8 cellular contexts compared by ENCODE assay signal in the genomic region with DNA sequence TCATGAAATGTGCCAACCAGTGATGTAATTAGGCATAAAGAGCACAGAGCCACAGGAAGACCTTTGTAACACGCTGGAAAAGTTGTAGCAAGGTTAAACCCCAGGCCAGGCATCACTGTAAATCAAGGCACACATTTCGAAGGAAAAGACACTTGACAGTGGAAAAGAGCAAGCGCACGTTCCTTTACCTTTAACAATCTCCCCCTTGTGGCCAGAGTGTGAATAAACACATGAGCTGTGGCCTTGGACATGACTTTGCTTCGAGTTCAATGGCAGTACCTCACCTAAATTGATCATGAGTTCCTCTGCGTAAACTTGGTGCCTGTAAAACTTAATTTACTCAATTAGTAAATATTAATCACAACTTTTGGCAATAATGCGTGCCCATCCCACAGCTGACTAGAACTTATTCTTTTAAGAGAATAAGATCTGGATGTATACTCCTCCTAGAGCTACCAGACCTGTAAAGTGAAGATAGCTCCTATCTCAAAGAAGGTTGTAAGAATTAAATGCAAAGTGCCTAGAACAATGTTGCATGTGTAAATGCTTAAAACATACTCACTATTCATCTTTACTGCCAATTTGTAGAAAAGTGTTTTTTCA.
A peak's percentile ranks its signal among the peaks of the same experiment; 100 is the strongest.
DNase-seq lines count a peak whose midpoint lies in the region; ATAC-seq and TF ChIP-seq lines count a peak whose summit lies in the region.

No MANE protein-coding gene starts in this region.

- no peaks in the 10 kb centered on the region for H3K9me3 ChIP-seq in Peyer's patch
- H3K9me3 ChIP-seq in psoas muscle: no peaks in the 10 kb centered on the region

- no peak for TF ChIP-seq POLR2A in Peyer's patch (IDR thresholded peaks at IDR 0.05)

- peak; percentile 38 to 73 (median 70) for TF ChIP-seq CTCF in Peyer's patch (IDR thresholded peaks at IDR 0.05)
- TF ChIP-seq CTCF in psoas muscle (IDR thresholded peaks at IDR 0.05): peak; percentile 68

- H3K9me3 Mint-ChIP-seq in activated T-helper 17 cell treated with anti-CD3 and anti-CD28 coated beads, Interleukin-2, amount 50 U/mL, for 72 hours: no peaks in the 10 kb centered on the region

- H3K27ac Mint-ChIP-seq in activated T-helper 17 cell treated with anti-CD3 and anti-CD28 coated beads, Interleukin-2, amount 50 U/mL, for 72 hours: no peak overlapping the region

- H3K27me3 Mint-ChIP-seq in activated T-helper 17 cell treated with anti-CD3 and anti-CD28 coated beads, Interleukin-2, amount 50 U/mL, for 72 hours: no peaks in the 10 kb centered on the region

- no peaks in the 10 kb centered on the region for H3K4me1 Mint-ChIP-seq in activated T-helper 17 cell treated with anti-CD3 and anti-CD28 coated beads, Interleukin-2, amount 50 U/mL, for 72 hours

- no peak overlapping the region for H3K4me3 Mint-ChIP-seq in activated T-helper 17 cell treated with anti-CD3 and anti-CD28 coated beads, Interleukin-2, amount 50 U/mL, for 72 hours

- peak; percentile 40 for DNase-seq in G401 (ENCODE audit: low spot score)
- DNase-seq in HUDEP-2 (lab: John Stamatoyannopoulos, UW; ENCODE audit: unreplicated experiment in 76 of 76): peak in 43 of 76 experiments; percentile 0 to 57 (median 18)
- DNase-seq in Peyer's patch: peak in 2 of 3 donors; percentile 47 to 84
- peak; percentile 45 for DNase-seq in glomerular endothelial cell (ENCODE audit: extremely low read depth, low read depth, low spot score)
- DNase-seq in psoas muscle: no peak
- DNase-seq in T1000 (lab: John Stamatoyannopoulos, UW): no peak

- H3K36me3 ChIP-seq in Peyer's patch (no peaks in the 10 kb centered on the region), psoas muscle (ENCODE audit: insufficient read depth in 1 of 2, low read depth in 1 of 2) (no peaks in the 10 kb centered on the region)

- in situ Hi-C loops in G401 (cut with HindIII; ENCODE audit: low sequenced_read_pairs): no loop called here

- H3K4me1 ChIP-seq in Peyer's patch (no peaks in the 10 kb centered on the region), psoas muscle (no peaks in the 10 kb centered on the region)

- ATAC-seq in GM21529 (IDR thresholded peaks at IDR 0.05; ENCODE audit: unreplicated experiment) (peak; percentile 95), psoas muscle (peak in 1 of 4 donors; percentile 60)
- peak; percentile 65 for ATAC-seq in activated T-helper 17 cell treated with anti-CD3 and anti-CD28 coated beads, Interleukin-2, amount 50 U/mL, for 72 hours (replicated peaks)

- H3K36me3 Mint-ChIP-seq in activated T-helper 17 cell treated with anti-CD3 and anti-CD28 coated beads, Interleukin-2, amount 50 U/mL, for 72 hours (ENCODE audit: low read depth): no peaks in the 10 kb centered on the region

- no peaks in the 10 kb centered on the region for H3K27me3 ChIP-seq in Peyer's patch
- no peaks in the 10 kb centered on the region for H3K27me3 ChIP-seq in psoas muscle (ENCODE audit: insufficient read depth in 3 of 3, low read length in 2 of 3)

- H3K4me3 ChIP-seq in Peyer's patch: no peak overlapping the region
- no peak overlapping the region for H3K4me3 ChIP-seq in psoas muscle

- intact Hi-C loops in psoas muscle (cut with DNase I): no loop called here

- WGBS in psoas muscle, 3 donors: 32 to 41% (median 33%) methylated on average over 7 of the region's 7 CpGs

- no peak overlapping the region for H3K27ac ChIP-seq in Peyer's patch
- no peak overlapping the region for H3K27ac ChIP-seq in psoas muscle

Comparison
In these comparisons a context has a peak if more than half of its experiments do, and no peak if none do; other contexts are left out.
1. DNase-seq: peak in G401 (single experiment), HUDEP-2 (43 of 76), Peyer's patch (2 of 3) and glomerular endothelial cell (single experiment); none in psoas muscle (0 of 2) and T1000 (single experiment).